In the genomic region with DNA sequence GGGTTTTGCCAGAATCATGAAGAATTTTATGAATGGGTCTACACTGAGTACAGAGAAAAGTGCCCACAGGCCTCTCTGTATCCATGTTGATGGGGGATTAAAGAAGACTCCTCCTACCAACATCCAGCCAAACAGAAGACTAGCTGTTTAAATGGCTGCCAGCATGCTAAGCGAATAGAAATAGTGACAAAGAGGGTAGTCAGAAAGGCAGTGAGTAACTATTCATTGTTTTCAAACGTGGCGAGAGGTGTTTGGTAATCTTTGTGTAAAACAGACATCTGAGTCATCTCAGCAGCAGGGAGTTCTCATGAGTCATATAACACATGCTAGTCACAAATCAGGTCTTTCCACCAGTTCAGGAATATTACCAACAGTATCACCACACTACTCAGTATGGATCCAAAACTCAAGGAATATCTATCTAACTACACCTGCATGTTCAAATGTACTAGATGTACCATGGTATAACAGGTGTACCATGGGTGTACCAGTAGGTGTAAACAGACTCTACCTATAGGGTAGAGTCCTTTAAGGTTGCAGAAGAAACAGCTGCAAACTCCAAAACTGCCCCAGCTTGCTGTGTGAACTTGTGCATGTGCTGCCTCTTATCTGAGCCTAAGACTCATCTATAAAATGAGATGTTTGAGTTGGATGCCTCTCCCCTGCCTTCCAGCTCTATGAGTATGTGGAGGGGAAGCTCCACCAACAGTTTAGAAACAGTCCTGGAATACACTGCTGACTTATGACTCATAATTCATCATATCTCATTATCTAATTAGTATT, we compare ENCODE assay signal across 9 cellular contexts.
DNase-seq lines count a peak whose midpoint lies in the region; ATAC-seq and TF ChIP-seq lines count a peak whose summit lies in the region.
"Had no signal": no experiment of that assay in that cellular context is flagged by ENCODE, and none has a peak within 500 bp of the region (broad histone marks: within the 10 kb centered on the region; RNA-seq: fewer than 3 reads in every experiment).

No MANE protein-coding gene starts in this region.

- BruUV-seq in Panc1 (replicated peaks; lab: Mats Ljungman, UMichigan): no TSS peak

- POLR2A ChIA-PET in Panc1 (lab: Charles Lee): interaction anchor here (0.6 kb wide), 1 partner anchor 47 kb away, joined by 7 read pairs; no protein-coding TSS in a partner anchor

- H3K4me2 ChIP-seq in fibroblast of lung (ENCODE audit: extremely low read depth, insufficient read depth, low read length): peak overlapping the region; percentile 39

- no peaks in the 10 kb centered on the region for H3K36me3 ChIP-seq in Panc1 (ENCODE audit: control insufficient read depth, insufficient read depth, low read length)
- H3K36me3 ChIP-seq in fibroblast of lung (ENCODE audit: control insufficient read depth, insufficient read depth, low read length): no peaks in the 10 kb centered on the region

- H3K27ac ChIP-seq in Panc1 (ENCODE audit: low read length): peak overlapping the region; percentile 77
- peak overlapping the region; percentile 74 for H3K27ac ChIP-seq in fibroblast of lung (ENCODE audit: insufficient read depth, low read length)

- H3K9ac ChIP-seq in fibroblast of lung (ENCODE audit: insufficient read depth, low read length): no peak overlapping the region

- CTCF ChIA-PET in Panc1 (lab: Charles Lee): interaction anchor here (0.8 kb wide), 1 partner anchor 825 kb away, joined by 3 read pairs; no protein-coding TSS in a partner anchor

- TF ChIP-seq CTCF in Panc1 (IDR thresholded peaks at IDR 0.05) (no peak), fibroblast of lung (conservative IDR thresholded peaks at IDR 0.05 in 1 of 2, IDR thresholded peaks at IDR 0.05 in 1 of 2; ENCODE audit: low read depth in 1 of 2, low read length in 2 of 2) (no peak)

- in situ Hi-C loops in Panc1 (cut with HindIII; ENCODE audit: low pct_unique_long_range_greater_than_20kb, low sequenced_read_pairs): no loop called here

- H3K4me3 ChIP-seq in Panc1 (ENCODE audit: low read depth in 2 of 2, low read length in 2 of 2): no peak overlapping the region
- H3K4me3 ChIP-seq in fibroblast of lung (replicated peaks in 1 of 4; ENCODE audit: control extremely low read depth in 1 of 4, insufficient read depth in 1 of 4, low read depth in 3 of 4, low read length in 4 of 4): no peak overlapping the region

- H3K27me3 ChIP-seq in Panc1 (ENCODE audit: control insufficient read depth, insufficient read depth, low read length): no peaks in the 10 kb centered on the region
- no peaks in the 10 kb centered on the region for H3K27me3 ChIP-seq in fibroblast of lung (ENCODE audit: control insufficient read depth, insufficient read depth, low read length)

- TF ChIP-seq POLR2A in GM18505 (IDR thresholded peaks at IDR 0.05; ENCODE audit: borderline replicate concordance, extremely low read depth, insufficient read depth, insufficient read length): no peak

- no peak overlapping the region for H2AFZ ChIP-seq in fibroblast of lung (ENCODE audit: low read length)

- intact Hi-C loops in Panc1 (cut with micrococcal nuclease; ENCODE audit: unreplicated experiment): no loop called here

- no peak for DNase-seq in activated CD4-positive, CD25-positive, alpha-beta regulatory T cell (lab: John Stamatoyannopoulos, UW)
- DNase-seq in Panc1 (ENCODE audit: low read depth, low spot score) (peak; percentile 94), fibroblast of lung (ENCODE audit: low read depth in 2 of 2) (peak; percentile 97 to 99), NCI-H1694 (lab: John Stamatoyannopoulos, UW) (no peak), GM19238 (ENCODE audit: insufficient read length, low spot score) (no peak)
- peak; percentile 40 for DNase-seq in stimulated activated CD4-positive, alpha-beta T cell treated with anti-CD3 and anti-CD28 coated beads, Interleukin-1b, Interleukin-23, amount 100 ng/mL, for 48 hours
- DNase-seq: activated B cell treated with CpG ODN at 0.5 μM for 24 hours had no signal

- H4K20me1 ChIP-seq in fibroblast of lung (ENCODE audit: control insufficient read depth, extremely low read depth, insufficient read depth, low read length): no peaks in the 10 kb centered on the region

- H3K79me2 ChIP-seq in fibroblast of lung (ENCODE audit: control insufficient read depth, insufficient read depth, low read length): no peaks in the 10 kb centered on the region

- ATAC-seq in activated CD4-positive, CD25-positive, alpha-beta regulatory T cell treated with anti-CD3 and anti-CD28 coated beads, Interleukin-2, amount 50 U/mL, for 24 hours: peak; percentile 93 to 94
- peak; percentile 95 for ATAC-seq in Panc1
- ATAC-seq in GM18505 (IDR thresholded peaks at IDR 0.05; ENCODE audit: unreplicated experiment): no peak

- H3K9me3 ChIP-seq in Panc1 (ENCODE audit: control insufficient read depth, insufficient read depth, low read depth, low read length) (no peaks in the 10 kb centered on the region; the same call in 1 of the 2 replicates), fibroblast of lung (ENCODE audit: control insufficient read depth, insufficient read depth, low read depth, low read length) (no peaks in the 10 kb centered on the region)

- H3K4me1 ChIP-seq in Panc1 (ENCODE audit: control insufficient read depth, insufficient read depth, low read length): peaks cover 19% of the 10 kb centered on the region
- H3K4me1 ChIP-seq in fibroblast of lung (ENCODE audit: control insufficient read depth, extremely low read depth, insufficient read depth, low read length): peaks cover 9% of the 10 kb centered on the region

Comparison
In these comparisons a context has a peak if more than half of its experiments do, and no peak if none do; other contexts are left out.
1. DNase-seq: peak in Panc1 (single experiment), fibroblast of lung (2 of 2) and stimulated activated CD4-positive, alpha-beta T cell treated with anti-CD3 and anti-CD28 coated beads, Interleukin-1b, Interleukin-23, amount 100 ng/mL, for 48 hours (single experiment); none in activated CD4-positive, CD25-positive, alpha-beta regulatory T cell (0 of 4), NCI-H1694 (single experiment) and GM19238 (single experiment).